Comparison of ENCODE assay signal across 8 cellular contexts in the genomic region with DNA sequence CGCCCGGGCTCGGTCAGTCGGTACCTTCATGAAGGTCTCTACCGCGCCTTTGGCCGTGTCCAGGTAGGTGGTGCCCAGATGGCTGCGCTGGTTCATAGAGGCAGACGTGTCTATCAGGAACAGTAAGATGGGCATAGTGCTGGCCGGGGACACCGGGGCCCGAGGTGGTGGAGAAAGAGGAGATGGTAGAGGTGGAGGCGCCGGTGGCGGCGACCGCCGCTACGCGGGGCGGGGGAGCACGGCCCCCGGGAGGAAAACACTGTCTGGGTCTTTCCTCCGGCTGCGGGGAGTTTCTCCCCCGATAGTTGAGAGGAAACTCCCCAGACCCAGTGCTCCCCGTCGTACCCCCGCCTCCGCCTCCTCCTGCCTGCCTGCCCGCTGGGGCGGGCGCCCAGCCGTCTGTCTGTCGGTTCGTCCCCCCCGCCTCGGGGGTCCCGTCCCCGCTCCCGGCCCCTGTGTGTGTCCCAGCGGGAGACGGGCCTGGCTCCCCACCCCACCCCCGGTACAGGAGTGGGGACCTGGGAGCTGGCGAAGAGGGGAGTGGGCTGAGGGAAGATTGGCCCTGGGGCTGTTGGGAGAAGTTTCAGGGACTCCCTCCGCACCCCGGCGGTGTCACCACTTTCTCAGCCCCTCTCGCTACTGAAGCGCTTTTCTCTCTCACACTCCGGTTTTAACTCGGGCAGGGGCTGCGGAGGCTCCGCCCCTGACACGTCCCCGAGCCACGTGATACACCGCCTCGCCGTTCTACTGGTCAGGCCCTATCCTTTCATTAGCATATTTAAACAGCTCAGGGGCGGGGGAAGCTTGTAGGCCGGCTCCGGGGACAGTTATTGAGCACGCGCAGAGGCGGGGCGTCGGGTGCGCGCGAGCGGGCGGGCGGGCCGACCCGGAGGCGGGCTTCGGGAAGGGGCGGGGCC. TPM values are rescaled to one million over a fixed set of nuclear protein-coding genes. Genes with fewer than 3 reads are reported as not detected.
DNase-seq lines count a peak whose midpoint lies in the region; ATAC-seq and TF ChIP-seq lines count a peak whose summit lies in the region.

A gene with protein sequence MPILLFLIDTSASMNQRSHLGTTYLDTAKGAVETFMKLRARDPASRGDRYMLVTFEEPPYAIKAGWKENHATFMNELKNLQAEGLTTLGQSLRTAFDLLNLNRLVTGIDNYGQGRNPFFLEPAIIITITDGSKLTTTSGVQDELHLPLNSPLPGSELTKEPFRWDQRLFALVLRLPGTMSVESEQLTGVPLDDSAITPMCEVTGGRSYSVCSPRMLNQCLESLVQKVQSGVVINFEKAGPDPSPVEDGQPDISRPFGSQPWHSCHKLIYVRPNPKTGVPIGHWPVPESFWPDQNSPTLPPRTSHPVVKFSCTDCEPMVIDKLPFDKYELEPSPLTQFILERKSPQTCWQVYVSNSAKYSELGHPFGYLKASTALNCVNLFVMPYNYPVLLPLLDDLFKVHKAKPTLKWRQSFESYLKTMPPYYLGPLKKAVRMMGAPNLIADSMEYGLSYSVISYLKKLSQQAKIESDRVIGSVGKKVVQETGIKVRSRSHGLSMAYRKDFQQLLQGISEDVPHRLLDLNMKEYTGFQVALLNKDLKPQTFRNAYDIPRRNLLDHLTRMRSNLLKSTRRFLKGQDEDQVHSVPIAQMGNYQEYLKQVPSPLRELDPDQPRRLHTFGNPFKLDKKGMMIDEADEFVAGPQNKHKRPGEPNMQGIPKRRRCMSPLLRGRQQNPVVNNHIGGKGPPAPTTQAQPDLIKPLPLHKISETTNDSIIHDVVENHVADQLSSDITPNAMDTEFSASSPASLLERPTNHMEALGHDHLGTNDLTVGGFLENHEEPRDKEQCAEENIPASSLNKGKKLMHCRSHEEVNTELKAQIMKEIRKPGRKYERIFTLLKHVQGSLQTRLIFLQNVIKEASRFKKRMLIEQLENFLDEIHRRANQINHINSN (minus strand): TSS at position 646 of the 917 bp plus-strand sequence. CDS start 511 bp downstream, at position 135.

- H3K27me3 ChIP-seq in CD8-positive, alpha-beta memory T cell (ENCODE audit: insufficient read depth, low read length, poor library complexity, severe bottlenecking), result no peaks in the 10 kb centered on the region
- H3K27me3 ChIP-seq in lung (ENCODE audit: control insufficient read depth, insufficient read depth), result no peaks in the 10 kb centered on the region

- DNase-seq in CD8-positive, alpha-beta memory T cell, result peak; percentile 97 to 100 (median 99)
- DNase-seq in HS-5 (ENCODE audit: low read depth), result peak; percentile 76
- peak; percentile 98 for DNase-seq in NK-92 treated with Interleukin-12 subunit alpha and Interleukin-12 subunit beta, amount 100 ng/mL, for 24 hours (lab: John Stamatoyannopoulos, UW)
- peak; percentile 98 for DNase-seq in activated CD8-positive, alpha-beta memory T cell treated with anti-CD3 and anti-CD28 coated beads for 24 hours
- peak; percentile 98 for DNase-seq in effector CD8-positive, alpha-beta T cell (lab: John Stamatoyannopoulos, UW)
- peak; percentile 99 for DNase-seq in lung (ENCODE audit: low spot score)
- DNase-seq in stimulated activated CD4-positive, alpha-beta T cell treated with anti-CD3 and anti-CD28 coated beads, TNF-alpha, amount 100 ng/mL, for 4 hours (ENCODE audit: low read depth in 3 of 3), result peak; percentile 88 to 99 (median 97)

- peaks cover 53 to 69% (median 63%) of the 10 kb centered on the region in 3 donors for H3K4me1 Mint-ChIP-seq in CD8-positive, alpha-beta memory T cell

- WGBS in lung, 2 donors, result 0 to 1% methylated on average over 62 to 79 of the region's 79 CpGs

- H3K9me3 ChIP-seq in CD8-positive, alpha-beta memory T cell (ENCODE audit: low read length), result no peaks in the 10 kb centered on the region
- peaks cover 0 to 7% of the 10 kb centered on the region in 2 donors for H3K9me3 ChIP-seq in lung (ENCODE audit: control insufficient read depth in 2 of 2, insufficient read depth in 1 of 2, low read length in 1 of 2)

- peaks cover 44% of the 10 kb centered on the region for H3K4me1 ChIP-seq in CD8-positive, alpha-beta memory T cell (ENCODE audit: insufficient read depth, low read length)
- H3K4me1 ChIP-seq in lung (ENCODE audit: control insufficient read depth in 2 of 2, insufficient read depth in 2 of 2, low read length in 2 of 2), result peaks cover 0 to 3% of the 10 kb centered on the region in 2 donors

- peaks cover 0 to 8% of the 10 kb centered on the region in 2 donors for H3K27me3 Mint-ChIP-seq in CD8-positive, alpha-beta memory T cell

- H3K27ac ChIP-seq in CD8-positive, alpha-beta memory T cell (ENCODE audit: low read depth, low read length), result peak within 1 kb of the TSS; percentile 90
- peak within 1 kb of the TSS; percentile 95 to 96 for H3K27ac ChIP-seq in lung (ENCODE audit: low read depth in 1 of 2, low read length in 1 of 2)

- ATAC-seq in GM19468 (IDR thresholded peaks at IDR 0.05; ENCODE audit: extremely low read depth, unreplicated experiment), result peak; percentile 49
- ATAC-seq in lung (ENCODE audit: insufficient read depth, low FRiP score), result peak; percentile 87

- POLR2A ChIA-PET in CD8-positive, alpha-beta memory T cell (lab: Charles Lee), result interaction anchor here (0.5 to 4.5 kb wide), 25 partner anchors 9 to 1957 kb away, joined by 3 to 43 read pairs (median 5); a partner anchor contains a TSS

- peak within 1 kb of the TSS; percentile 88 for H3K4me3 ChIP-seq in CD8-positive, alpha-beta memory T cell (ENCODE audit: low read length)
- H3K4me3 ChIP-seq in lung, result peak within 1 kb of the TSS; percentile 94

- CTCF ChIA-PET in CD8-positive, alpha-beta memory T cell (lab: Charles Lee), result interaction anchor here (0.6 to 1.9 kb wide), 9 partner anchors 8 to 362 kb away, joined by 3 to 11 read pairs (median 4); no protein-coding TSS in a partner anchor

- H3K36me3 Mint-ChIP-seq in CD8-positive, alpha-beta memory T cell, result peaks cover 0 to 48% (median 6%) of the 10 kb centered on the region in 3 donors

- no peak for TF ChIP-seq CTCF in lung (IDR thresholded peaks at IDR 0.05; ENCODE audit: control extremely low read depth, extremely low read depth)

- peak within 1 kb of the TSS; percentile 87 to 97 (median 95) for H3K4me3 Mint-ChIP-seq in CD8-positive, alpha-beta memory T cell

- H3K36me3 ChIP-seq in CD8-positive, alpha-beta memory T cell (ENCODE audit: insufficient read depth, low read length), result peaks cover 3% of the 10 kb centered on the region
- peaks cover 0 to 9% of the 10 kb centered on the region in 2 donors for H3K36me3 ChIP-seq in lung (ENCODE audit: control insufficient read depth in 2 of 2, insufficient read depth in 2 of 2, low read length in 2 of 2)

- H3K27ac Mint-ChIP-seq in CD8-positive, alpha-beta memory T cell, result peak within 1 kb of the TSS; percentile 89 to 99 (median 97)

- peaks cover 0 to 2% (median 0%) of the 10 kb centered on the region in 5 donors for H3K9me3 Mint-ChIP-seq in CD8-positive, alpha-beta memory T cell

RNA-seq across cellular contexts. Expression of the gene that starts here (rescaled TPM):
- total RNA-seq in CD8-positive, alpha-beta memory T cell, result 10 to 100 TPM; 56.6 to 58.2 TPM
- polyA plus RNA-seq in CD8-positive, alpha-beta memory T cell, result 28.4 TPM
- 10 to 100 TPM; 31.7 to 57.7 TPM for total RNA-seq in lung
- polyA plus RNA-seq in lung, result 10 to 100 TPM in 1 of 2 donors, 1 to 10 TPM in 1; 9.5 to 10.4 TPM

Comparison
In these comparisons a context has a peak if more than half of its experiments do, and no peak if none do; other contexts are left out.
1. Peak in every context shown above with its lines: DNase-seq, ATAC-seq, H3K4me3 ChIP-seq and H3K27ac ChIP-seq.